ENCODE assay signal across 20 cellular contexts in the genomic region with DNA sequence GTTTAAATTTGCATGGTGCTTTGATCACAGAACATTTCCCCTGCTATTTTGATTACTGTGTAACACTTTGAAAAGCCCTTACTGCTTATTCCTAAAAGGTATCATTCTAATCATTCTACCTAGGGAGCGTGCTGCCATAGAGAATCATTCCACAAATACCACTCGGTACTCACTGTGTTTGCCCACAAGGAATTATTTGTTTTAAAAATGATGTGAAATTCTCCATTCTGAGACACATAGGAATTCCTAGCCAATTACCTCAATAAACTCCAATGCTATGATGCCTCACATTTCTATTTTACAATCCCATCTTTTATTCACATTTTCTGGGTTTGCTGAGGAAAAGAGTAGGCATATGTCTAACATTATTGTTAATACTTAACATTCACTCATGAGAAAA.
"Had no signal": no experiment of that assay in that cellular context is flagged by ENCODE, and none has a peak within 500 bp of the region (broad histone marks: within the 10 kb centered on the region; RNA-seq: fewer than 3 reads in every experiment).

No MANE protein-coding gene starts in this region.

- H3K27me3 ChIP-seq: neutrophil, spleen had no signal

- H3K9me3 ChIP-seq: neutrophil, spleen had no signal

- H3K27ac ChIP-seq: neutrophil, spleen, VCaP had no signal

- H3K4me3 Mint-ChIP-seq: activated CD4-positive, alpha-beta memory T cell treated with anti-CD3 and anti-CD28 coated beads for 36 hours; activated naive CD8-positive, alpha-beta T cell treated with anti-CD3 and anti-CD28 coated beads, Interleukin-2, amount 10 ng/mL, durations not matched to agents 7 days and 5 days; immature natural killer cell; naive thymus-derived CD8-positive, alpha-beta T cell; T-cell had no signal

- ATAC-seq: left cardiac atrium; naive thymus-derived CD8-positive, alpha-beta T cell; right cardiac atrium; T-cell had no signal

- H3K4me3 ChIP-seq: lung, spleen had no signal

- H3K4me1 Mint-ChIP-seq: activated naive CD8-positive, alpha-beta T cell treated with anti-CD3 and anti-CD28 coated beads, Interleukin-2, amount 10 ng/mL, durations not matched to agents 7 days and 5 days; immature natural killer cell; naive thymus-derived CD8-positive, alpha-beta T cell; T-cell had no signal

- DNase-seq: activated CD4-positive, alpha-beta memory T cell treated with anti-CD3 and anti-CD28 coated beads for 36 hours; activated gamma-delta T cell treated with Interleukin-2 at 50 U/mL for 16 hours; activated naive CD8-positive, alpha-beta T cell treated with anti-CD3 and anti-CD28 coated beads, Interleukin-2, amount 10 ng/mL, durations not matched to agents 7 days and 5 days; activated T-cell treated with anti-CD3 and anti-CD28 coated beads, Interleukin-2, amount 50 U/mL, for 48 hours; caudate nucleus; cortex of kidney; effector memory CD4-positive, alpha-beta T cell; immature natural killer cell; left cardiac atrium; naive thymus-derived CD8-positive, alpha-beta T cell; right cardiac atrium; spleen; stimulated activated CD4-positive, alpha-beta T cell treated with anti-CD3 and anti-CD28 coated beads, Interleukin-1b, Interleukin-23, amount 100 ng/mL, for 48 hours; stimulated activated naive CD4-positive, alpha-beta T cell; T-cell; T1000 had no signal

- H3K36me3 ChIP-seq: neutrophil, spleen had no signal

- H3K9me3 Mint-ChIP-seq: activated CD4-positive, alpha-beta memory T cell treated with anti-CD3 and anti-CD28 coated beads for 36 hours; activated naive CD8-positive, alpha-beta T cell treated with anti-CD3 and anti-CD28 coated beads, Interleukin-2, amount 10 ng/mL, durations not matched to agents 7 days and 5 days; immature natural killer cell; T-cell had no signal

- H3K27ac Mint-ChIP-seq: activated CD4-positive, alpha-beta memory T cell treated with anti-CD3 and anti-CD28 coated beads for 36 hours; activated naive CD8-positive, alpha-beta T cell treated with anti-CD3 and anti-CD28 coated beads, Interleukin-2, amount 10 ng/mL, durations not matched to agents 7 days and 5 days; immature natural killer cell; naive thymus-derived CD8-positive, alpha-beta T cell; progenitor cell of endocrine pancreas; T-cell had no signal

- H3K36me3 Mint-ChIP-seq: activated CD4-positive, alpha-beta memory T cell treated with anti-CD3 and anti-CD28 coated beads for 36 hours; immature natural killer cell; T-cell had no signal

- H3K4me1 ChIP-seq: spleen had no signal
